ENCODE assay signal across 1 cellular context in the genomic region with DNA sequence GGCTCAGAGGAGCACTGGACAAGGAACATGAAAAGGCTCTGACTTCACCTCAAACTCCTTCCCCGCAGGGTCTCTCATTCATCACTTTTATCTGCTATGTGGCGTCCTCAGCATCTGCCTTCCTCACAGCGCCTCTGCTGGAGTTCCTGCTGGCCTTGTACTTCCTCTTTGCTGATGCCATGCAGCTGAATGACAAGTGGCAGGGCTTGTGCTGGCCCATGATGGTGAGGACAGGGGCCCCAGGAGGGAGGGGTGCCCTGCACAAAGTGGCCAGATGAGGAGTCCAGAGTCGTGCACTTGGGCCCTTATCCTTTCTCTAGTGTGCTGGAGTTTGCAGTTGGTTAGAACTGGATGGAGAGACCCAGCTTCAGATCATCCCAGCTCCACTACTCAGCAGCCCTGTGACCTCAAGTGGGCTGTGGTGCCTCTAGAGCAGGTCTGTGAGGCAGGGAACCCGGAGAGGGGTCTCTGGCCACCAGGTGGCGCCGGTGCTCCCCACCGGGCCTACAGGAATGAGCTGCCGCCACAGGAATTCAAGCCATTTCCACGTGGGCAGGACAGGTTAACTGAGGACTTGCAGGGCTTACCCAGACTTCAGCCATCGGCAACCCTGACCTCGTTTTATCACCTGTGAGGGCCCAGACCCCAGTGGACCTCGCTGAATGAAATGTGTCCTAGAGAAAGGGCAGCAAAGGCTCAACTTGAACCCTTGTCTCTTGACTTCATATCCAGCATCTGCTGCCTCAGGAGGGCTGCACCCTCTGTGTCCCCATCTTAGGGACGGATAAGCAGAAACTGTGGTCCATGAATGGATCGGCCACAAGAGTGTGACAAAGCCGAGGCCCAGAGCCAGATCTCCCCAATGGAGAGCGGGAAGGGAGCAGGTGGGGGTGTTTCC.
A peak's percentile ranks its signal among the peaks of the same experiment; 100 is the strongest.
TF ChIP-seq lines count a peak whose summit lies in the region.

No MANE protein-coding gene starts in this region.

TF ChIP-seq in HepG2, 621 proteins besides CTCF, POLR2A, EP300 and RAD21 (continued from another document and continues in another):
- no peak; the same call in 1 of the 2 replicates for TF ChIP-seq ZNF670 (CRISPR knock-in tag; IDR thresholded peaks at IDR 0.05; ENCODE audit: borderline replicate concordance)
- TF ChIP-seq ZNF547 (CRISPR knock-in tag; IDR thresholded peaks at IDR 0.05): peak; percentile 97
- TF ChIP-seq, protein P1, sequence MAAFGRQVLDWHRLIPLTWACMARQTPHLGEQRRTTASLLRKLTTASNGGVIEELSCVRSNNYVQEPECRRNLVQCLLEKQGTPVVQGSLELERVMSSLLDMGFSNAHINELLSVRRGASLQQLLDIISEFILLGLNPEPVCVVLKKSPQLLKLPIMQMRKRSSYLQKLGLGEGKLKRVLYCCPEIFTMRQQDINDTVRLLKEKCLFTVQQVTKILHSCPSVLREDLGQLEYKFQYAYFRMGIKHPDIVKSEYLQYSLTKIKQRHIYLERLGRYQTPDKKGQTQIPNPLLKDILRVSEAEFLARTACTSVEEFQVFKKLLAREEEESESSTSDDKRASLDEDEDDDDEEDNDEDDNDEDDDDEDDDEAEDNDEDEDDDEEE (CRISPR knock-in tag; IDR thresholded peaks at IDR 0.05): peak; percentile 79; the same call in 1 of the 2 replicates
- TF ChIP-seq, protein P2, sequence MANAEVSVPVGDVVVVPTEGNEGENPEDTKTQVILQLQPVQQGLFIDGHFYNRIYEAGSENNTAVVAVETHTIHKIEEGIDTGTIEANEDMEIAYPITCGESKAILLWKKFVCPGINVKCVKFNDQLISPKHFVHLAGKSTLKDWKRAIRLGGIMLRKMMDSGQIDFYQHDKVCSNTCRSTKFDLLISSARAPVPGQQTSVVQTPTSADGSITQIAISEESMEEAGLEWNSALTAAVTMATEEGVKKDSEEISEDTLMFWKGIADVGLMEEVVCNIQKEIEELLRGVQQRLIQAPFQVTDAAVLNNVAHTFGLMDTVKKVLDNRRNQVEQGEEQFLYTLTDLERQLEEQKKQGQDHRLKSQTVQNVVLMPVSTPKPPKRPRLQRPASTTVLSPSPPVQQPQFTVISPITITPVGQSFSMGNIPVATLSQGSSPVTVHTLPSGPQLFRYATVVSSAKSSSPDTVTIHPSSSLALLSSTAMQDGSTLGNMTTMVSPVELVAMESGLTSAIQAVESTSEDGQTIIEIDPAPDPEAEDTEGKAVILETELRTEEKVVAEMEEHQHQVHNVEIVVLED (CRISPR knock-in tag; IDR thresholded peaks at IDR 0.05; ENCODE audit: borderline replicate concordance): peak; percentile 60; the same call in 1 of the 2 replicates
- TF ChIP-seq HMGA1 (CRISPR knock-in tag; conservative IDR thresholded peaks at IDR 0.05): no peak
- TF ChIP-seq, protein P3, sequence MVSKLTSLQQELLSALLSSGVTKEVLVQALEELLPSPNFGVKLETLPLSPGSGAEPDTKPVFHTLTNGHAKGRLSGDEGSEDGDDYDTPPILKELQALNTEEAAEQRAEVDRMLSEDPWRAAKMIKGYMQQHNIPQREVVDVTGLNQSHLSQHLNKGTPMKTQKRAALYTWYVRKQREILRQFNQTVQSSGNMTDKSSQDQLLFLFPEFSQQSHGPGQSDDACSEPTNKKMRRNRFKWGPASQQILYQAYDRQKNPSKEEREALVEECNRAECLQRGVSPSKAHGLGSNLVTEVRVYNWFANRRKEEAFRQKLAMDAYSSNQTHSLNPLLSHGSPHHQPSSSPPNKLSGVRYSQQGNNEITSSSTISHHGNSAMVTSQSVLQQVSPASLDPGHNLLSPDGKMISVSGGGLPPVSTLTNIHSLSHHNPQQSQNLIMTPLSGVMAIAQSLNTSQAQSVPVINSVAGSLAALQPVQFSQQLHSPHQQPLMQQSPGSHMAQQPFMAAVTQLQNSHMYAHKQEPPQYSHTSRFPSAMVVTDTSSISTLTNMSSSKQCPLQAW (CRISPR knock-in tag; IDR thresholded peaks at IDR 0.05): peak; percentile 85
- peak; percentile 71; the same call in 1 of the 2 replicates for TF ChIP-seq IRX3 (CRISPR knock-in tag; IDR thresholded peaks at IDR 0.05; ENCODE audit: borderline replicate concordance, low read depth)
- TF ChIP-seq, protein P4, sequence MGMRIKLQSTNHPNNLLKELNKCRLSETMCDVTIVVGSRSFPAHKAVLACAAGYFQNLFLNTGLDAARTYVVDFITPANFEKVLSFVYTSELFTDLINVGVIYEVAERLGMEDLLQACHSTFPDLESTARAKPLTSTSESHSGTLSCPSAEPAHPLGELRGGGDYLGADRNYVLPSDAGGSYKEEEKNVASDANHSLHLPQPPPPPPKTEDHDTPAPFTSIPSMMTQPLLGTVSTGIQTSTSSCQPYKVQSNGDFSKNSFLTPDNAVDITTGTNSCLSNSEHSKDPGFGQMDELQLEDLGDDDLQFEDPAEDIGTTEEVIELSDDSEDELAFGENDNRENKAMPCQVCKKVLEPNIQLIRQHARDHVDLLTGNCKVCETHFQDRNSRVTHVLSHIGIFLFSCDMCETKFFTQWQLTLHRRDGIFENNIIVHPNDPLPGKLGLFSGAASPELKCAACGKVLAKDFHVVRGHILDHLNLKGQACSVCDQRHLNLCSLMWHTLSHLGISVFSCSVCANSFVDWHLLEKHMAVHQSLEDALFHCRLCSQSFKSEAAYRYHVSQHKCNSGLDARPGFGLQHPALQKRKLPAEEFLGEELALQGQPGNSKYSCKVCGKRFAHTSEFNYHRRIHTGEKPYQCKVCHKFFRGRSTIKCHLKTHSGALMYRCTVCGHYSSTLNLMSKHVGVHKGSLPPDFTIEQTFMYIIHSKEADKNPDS (CRISPR knock-in tag; IDR thresholded peaks at IDR 0.05): no peak
- peak; percentile 71; the same call in 1 of the 2 replicates for TF ChIP-seq SMAD3 (CRISPR knock-in tag; IDR thresholded peaks at IDR 0.05)
- peak; percentile 61; the same call in 1 of the 2 replicates for TF ChIP-seq ZSCAN20 (CRISPR knock-in tag; IDR thresholded peaks at IDR 0.05; ENCODE audit: borderline replicate concordance)
- no peak; the same call in 1 of the 2 replicates for TF ChIP-seq EED (CRISPR knock-in tag; IDR thresholded peaks at IDR 0.05)
- TF ChIP-seq, protein P5, sequence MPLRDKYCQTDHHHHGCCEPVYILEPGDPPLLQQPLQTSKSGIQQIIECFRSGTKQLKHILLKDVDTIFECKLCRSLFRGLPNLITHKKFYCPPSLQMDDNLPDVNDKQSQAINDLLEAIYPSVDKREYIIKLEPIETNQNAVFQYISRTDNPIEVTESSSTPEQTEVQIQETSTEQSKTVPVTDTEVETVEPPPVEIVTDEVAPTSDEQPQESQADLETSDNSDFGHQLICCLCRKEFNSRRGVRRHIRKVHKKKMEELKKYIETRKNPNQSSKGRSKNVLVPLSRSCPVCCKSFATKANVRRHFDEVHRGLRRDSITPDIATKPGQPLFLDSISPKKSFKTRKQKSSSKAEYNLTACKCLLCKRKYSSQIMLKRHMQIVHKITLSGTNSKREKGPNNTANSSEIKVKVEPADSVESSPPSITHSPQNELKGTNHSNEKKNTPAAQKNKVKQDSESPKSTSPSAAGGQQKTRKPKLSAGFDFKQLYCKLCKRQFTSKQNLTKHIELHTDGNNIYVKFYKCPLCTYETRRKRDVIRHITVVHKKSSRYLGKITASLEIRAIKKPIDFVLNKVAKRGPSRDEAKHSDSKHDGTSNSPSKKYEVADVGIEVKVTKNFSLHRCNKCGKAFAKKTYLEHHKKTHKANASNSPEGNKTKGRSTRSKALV (CRISPR knock-in tag; IDR thresholded peaks at IDR 0.05): peak; percentile 71; the same call in 1 of the 2 replicates
- TF ChIP-seq ZNF446 (CRISPR knock-in tag; IDR thresholded peaks at IDR 0.05): peak; percentile 58; the same call in 1 of the 2 replicates
- TF ChIP-seq ZNF234 (CRISPR knock-in tag; conservative IDR thresholded peaks at IDR 0.05): no peak
- peak; percentile 90 for TF ChIP-seq ZNF891 (CRISPR knock-in tag; IDR thresholded peaks at IDR 0.05)
- TF ChIP-seq, protein P6, sequence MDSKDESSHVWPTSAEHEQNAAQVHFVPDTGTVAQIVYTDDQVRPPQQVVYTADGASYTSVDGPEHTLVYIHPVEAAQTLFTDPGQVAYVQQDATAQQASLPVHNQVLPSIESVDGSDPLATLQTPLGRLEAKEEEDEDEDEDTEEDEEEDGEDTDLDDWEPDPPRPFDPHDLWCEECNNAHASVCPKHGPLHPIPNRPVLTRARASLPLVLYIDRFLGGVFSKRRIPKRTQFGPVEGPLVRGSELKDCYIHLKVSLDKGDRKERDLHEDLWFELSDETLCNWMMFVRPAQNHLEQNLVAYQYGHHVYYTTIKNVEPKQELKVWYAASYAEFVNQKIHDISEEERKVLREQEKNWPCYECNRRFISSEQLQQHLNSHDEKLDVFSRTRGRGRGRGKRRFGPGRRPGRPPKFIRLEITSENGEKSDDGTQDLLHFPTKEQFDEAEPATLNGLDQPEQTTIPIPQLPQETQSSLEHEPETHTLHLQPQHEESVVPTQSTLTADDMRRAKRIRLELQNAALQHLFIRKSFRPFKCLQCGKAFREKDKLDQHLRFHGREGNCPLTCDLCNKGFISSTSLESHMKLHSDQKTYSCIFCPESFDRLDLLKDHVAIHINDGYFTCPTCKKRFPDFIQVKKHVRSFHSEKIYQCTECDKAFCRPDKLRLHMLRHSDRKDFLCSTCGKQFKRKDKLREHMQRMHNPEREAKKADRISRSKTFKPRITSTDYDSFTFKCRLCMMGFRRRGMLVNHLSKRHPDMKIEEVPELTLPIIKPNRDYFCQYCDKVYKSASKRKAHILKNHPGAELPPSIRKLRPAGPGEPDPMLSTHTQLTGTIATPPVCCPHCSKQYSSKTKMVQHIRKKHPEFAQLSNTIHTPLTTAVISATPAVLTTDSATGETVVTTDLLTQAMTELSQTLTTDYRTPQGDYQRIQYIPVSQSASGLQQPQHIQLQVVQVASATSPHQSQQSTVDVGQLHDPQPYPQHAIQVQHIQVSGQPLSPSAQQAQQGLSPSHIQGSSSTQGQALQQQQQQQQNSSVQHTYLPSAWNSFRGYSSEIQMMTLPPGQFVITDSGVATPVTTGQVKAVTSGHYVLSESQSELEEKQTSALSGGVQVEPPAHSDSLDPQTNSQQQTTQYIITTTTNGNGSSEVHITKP (CRISPR knock-in tag; IDR thresholded peaks at IDR 0.05; ENCODE audit: low read depth): peak; percentile 26; the same call in 1 of the 2 replicates
- TF ChIP-seq ZNF781 (CRISPR knock-in tag; IDR thresholded peaks at IDR 0.05; ENCODE audit: borderline replicate concordance, not compliant biosample characterization): peak; percentile 85
- TF ChIP-seq HMGXB3 (CRISPR knock-in tag; IDR thresholded peaks at IDR 0.05; ENCODE audit: borderline replicate concordance): no peak
- TF ChIP-seq ZNF777 (CRISPR knock-in tag; IDR thresholded peaks at IDR 0.05): peak; percentile 35; the same call in 1 of the 2 replicates
- peak; percentile 90 for TF ChIP-seq BRCA1 (CRISPR knock-in tag; IDR thresholded peaks at IDR 0.05)
- peak; percentile 78 for TF ChIP-seq ZFP90 (CRISPR knock-in tag; IDR thresholded peaks at IDR 0.05; ENCODE audit: borderline replicate concordance)
- TF ChIP-seq FUBP1 (CRISPR knock-in tag; IDR thresholded peaks at IDR 0.05; ENCODE audit: borderline replicate concordance): no peak
- no peak for TF ChIP-seq ZNF616 (CRISPR knock-in tag; IDR thresholded peaks at IDR 0.05; ENCODE audit: low read depth)
- no peak for TF ChIP-seq TAF15 (IDR thresholded peaks at IDR 0.05; ENCODE audit: low read depth, low read length, poor library complexity, severe bottlenecking)
- TF ChIP-seq PAX8 (CRISPR knock-in tag; IDR thresholded peaks at IDR 0.05; ENCODE audit: borderline replicate concordance): no peak
- no peak for TF ChIP-seq TBX3 (IDR thresholded peaks at IDR 0.05; ENCODE audit: borderline replicate concordance)
- 0 out of 2 replicates have a peak, but pooled peaks have one; percentile 45 for TF ChIP-seq MAZ (IDR thresholded peaks at IDR 0.05; ENCODE audit: borderline replicate concordance, low read depth, low read length)
- peak; percentile 77; the same call in 1 of the 2 replicates for TF ChIP-seq MAZ (CRISPR knock-in tag; IDR thresholded peaks at IDR 0.05; ENCODE audit: low read depth)
- TF ChIP-seq, protein P7, sequence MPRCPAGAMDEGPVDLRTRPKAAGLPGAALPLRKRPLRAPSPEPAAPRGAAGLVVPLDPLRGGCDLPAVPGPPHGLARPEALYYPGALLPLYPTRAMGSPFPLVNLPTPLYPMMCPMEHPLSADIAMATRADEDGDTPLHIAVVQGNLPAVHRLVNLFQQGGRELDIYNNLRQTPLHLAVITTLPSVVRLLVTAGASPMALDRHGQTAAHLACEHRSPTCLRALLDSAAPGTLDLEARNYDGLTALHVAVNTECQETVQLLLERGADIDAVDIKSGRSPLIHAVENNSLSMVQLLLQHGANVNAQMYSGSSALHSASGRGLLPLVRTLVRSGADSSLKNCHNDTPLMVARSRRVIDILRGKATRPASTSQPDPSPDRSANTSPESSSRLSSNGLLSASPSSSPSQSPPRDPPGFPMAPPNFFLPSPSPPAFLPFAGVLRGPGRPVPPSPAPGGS (CRISPR knock-in tag; IDR thresholded peaks at IDR 0.05): peak; percentile 84
